Comparison of ENCODE assay signal across 3 cellular contexts in genomic region chr7:105036217-105037168, GRCh38.
TF ChIP-seq lines count a peak whose summit lies in the region.

No MANE protein-coding gene starts in this region.

TF ChIP-seq in SK-N-SH treated with all-trans-retinoic acid at 6 μM for 48 hours, 23 proteins besides CTCF, POLR2A, EP300 and RAD21 (continues in another document):
- TF ChIP-seq PATZ1 (CRISPR knock-in tag; IDR thresholded peaks at IDR 0.05; ENCODE audit: borderline replicate concordance) (no peak), PPARA (CRISPR knock-in tag; IDR thresholded peaks at IDR 0.05; ENCODE audit: borderline replicate concordance) (no peak), POU6F1 (CRISPR knock-in tag; IDR thresholded peaks at IDR 0.05; ENCODE audit: borderline replicate concordance, low read depth) (no peak), BACH2 (CRISPR knock-in tag; IDR thresholded peaks at IDR 0.05; ENCODE audit: borderline replicate concordance) (no peak), ZFP3 (CRISPR knock-in tag; IDR thresholded peaks at IDR 0.05) (no peak), ZNF565 (CRISPR knock-in tag; conservative IDR thresholded peaks at IDR 0.05; ENCODE audit: low read depth) (no peak), ZNF70 (CRISPR knock-in tag; IDR thresholded peaks at IDR 0.05) (no peak), CSRNP3 (CRISPR knock-in tag; IDR thresholded peaks at IDR 0.05) (no peak), CREB5 (CRISPR knock-in tag; IDR thresholded peaks at IDR 0.05; ENCODE audit: low read depth) (no peak), TCF4 (CRISPR knock-in tag; IDR thresholded peaks at IDR 0.05; ENCODE audit: borderline replicate concordance) (no peak), ZFP30 (CRISPR knock-in tag; IDR thresholded peaks at IDR 0.05) (no peak), TOX (CRISPR knock-in tag; IDR thresholded peaks at IDR 0.05; ENCODE audit: borderline replicate concordance) (no peak)

TF ChIP-seq in SK-N-SH, 30 proteins besides CTCF, POLR2A, EP300 and RAD21 (continued from another document):
- TF ChIP-seq REST (IDR thresholded peaks at IDR 0.05; ENCODE audit: low read depth, low read length) (no peak), RCOR1 (IDR thresholded peaks at IDR 0.05; ENCODE audit: low read length) (no peak), MAX (IDR thresholded peaks at IDR 0.05; ENCODE audit: low read depth) (no peak), SIN3A (IDR thresholded peaks at IDR 0.05; ENCODE audit: borderline replicate concordance, low read depth, low read length) (no peak), ZBTB33 (IDR thresholded peaks at IDR 0.05; ENCODE audit: borderline replicate concordance, low read depth) (no peak), GATA2 (CRISPR knock-in tag; IDR thresholded peaks at IDR 0.05) (no peak), TAF1 (IDR thresholded peaks at IDR 0.05; ENCODE audit: borderline replicate concordance, low read depth, low read length) (no peak), NRF1 (IDR thresholded peaks at IDR 0.05; ENCODE audit: low read depth, low read length) (no peak), FOXM1 (IDR thresholded peaks at IDR 0.05; ENCODE audit: low read depth) (no peak), IRF3 (IDR thresholded peaks at IDR 0.05; ENCODE audit: low read depth, low read length) (no peak), FOSL2 (IDR thresholded peaks at IDR 0.05; ENCODE audit: borderline replicate concordance, low read depth) (no peak), POLR2AphosphoS5 (IDR thresholded peaks at IDR 0.05; ENCODE audit: low read depth, low read length) (no peak), NFIC (IDR thresholded peaks at IDR 0.05; ENCODE audit: borderline replicate concordance) (no peak)

TF ChIP-seq in HEK293, 187 proteins besides CTCF, POLR2A, EP300 and RAD21 (continued from another document):
- TF ChIP-seq ZNF362 (tag by site-specific recombination; IDR thresholded peaks at IDR 0.05) = 0 out of 2 replicates have a peak, but pooled peaks have one; percentile 69
- TF ChIP-seq ZBTB6 (tag by site-specific recombination; IDR thresholded peaks at IDR 0.05) = 0 out of 2 replicates have a peak, but pooled peaks have one; percentile 20
- TF ChIP-seq ZNF26 (tag by site-specific recombination; IDR thresholded peaks at IDR 0.05) = no peak
- TF ChIP-seq GLIS1 (tag by site-specific recombination; IDR thresholded peaks at IDR 0.05) = peak; percentile 70
- TF ChIP-seq ZNF280D (tag by site-specific recombination; IDR thresholded peaks at IDR 0.05) = no peak
- TF ChIP-seq ZNF18 (tag by site-specific recombination; IDR thresholded peaks at IDR 0.05) = peak; percentile 40; the same call in 1 of the 2 replicates
- no peak for TF ChIP-seq HIC1 (tag by site-specific recombination; IDR thresholded peaks at IDR 0.05)
